Comparison of ENCODE assay signal across 17 cellular contexts in the genomic region with DNA sequence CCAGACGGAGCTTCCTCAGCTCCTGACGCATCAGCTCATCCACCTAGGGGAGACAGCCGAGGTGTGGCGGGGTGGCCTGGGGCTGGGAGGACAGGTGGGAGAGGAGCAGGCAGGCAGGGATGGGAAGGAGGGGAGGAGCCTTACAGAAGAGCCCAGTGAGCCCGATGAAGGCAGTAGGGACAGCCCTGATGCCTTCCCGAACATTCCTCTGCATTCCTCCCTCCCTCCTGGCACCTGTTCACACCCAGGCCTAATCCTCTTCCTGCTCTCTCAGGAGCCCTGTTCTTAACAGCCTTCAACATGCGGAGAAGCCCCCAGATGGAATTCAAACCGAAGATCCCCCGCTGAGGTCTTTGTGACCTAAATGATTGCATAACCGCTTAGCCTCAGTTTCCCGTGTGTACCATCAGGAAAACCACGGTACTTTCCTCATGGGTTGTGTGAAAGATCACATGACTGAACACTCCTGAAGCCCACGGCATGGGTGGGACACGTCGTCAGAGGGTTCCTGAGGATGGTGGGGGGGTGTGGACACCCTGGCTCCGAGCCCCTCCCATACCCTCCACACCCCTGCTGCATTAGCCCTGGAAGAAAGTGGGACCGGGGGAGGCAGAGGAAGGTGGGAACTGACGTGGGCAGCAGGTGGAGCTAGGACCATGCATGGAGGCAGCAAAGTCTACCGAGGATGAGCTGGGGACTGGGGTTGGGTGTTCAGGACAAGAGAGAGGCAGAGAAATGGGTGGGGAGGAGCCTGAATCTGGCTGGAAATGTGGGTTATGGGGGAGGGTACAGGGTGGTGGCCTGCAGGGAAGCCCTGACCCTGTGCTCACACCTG. TPM values are rescaled to one million over a fixed set of nuclear protein-coding genes. Genes with fewer than 3 reads are reported as not detected.
DNase-seq lines count a peak whose midpoint lies in the region; ATAC-seq, FAIRE-seq and TF ChIP-seq lines count a peak whose summit lies in the region.
"Had no signal": no experiment of that assay in that cellular context is flagged by ENCODE, and none has a peak within 500 bp of the region (broad histone marks: within the 10 kb centered on the region; RNA-seq: fewer than 3 reads in every experiment).

No MANE protein-coding gene starts in this region.

- no peak overlapping the region for H4K5ac ChIP-seq in H1 (ENCODE audit: insufficient read length, low read depth, low read length)

- H3K23me2 ChIP-seq in H1 (ENCODE audit: low read depth, low read length), result peaks cover 5% of the 10 kb centered on the region; the same call in 1 of the 2 replicates

- no peak for FAIRE-seq in H1 (lab: Jason Lieb, UNC)
- FAIRE-seq: H54 had no signal

- no peak overlapping the region for H3K4ac ChIP-seq in H1 (replicated peaks; ENCODE audit: insufficient read length, low read depth, low read length)

- TF ChIP-seq CTCF in H1 (IDR thresholded peaks at IDR 0.05; ENCODE audit: control extremely low read depth in 1 of 3, insufficient read depth in 1 of 3, low read depth in 1 of 3, low read length in 3 of 3) (no peak), osteoblast (IDR thresholded peaks at IDR 0.05; ENCODE audit: extremely low read depth, low read depth, low read length) (no peak)

- H3K36me3 ChIP-seq in H1 (ENCODE audit: control insufficient read depth in 2 of 4, insufficient read depth in 4 of 4, low read length in 3 of 4) (no peaks in the 10 kb centered on the region), osteoblast (ENCODE audit: insufficient read depth, low read length) (no peaks in the 10 kb centered on the region)
- H3K36me3 ChIP-seq: BE2C, SJCRH30 had no signal

- no peaks in the 10 kb centered on the region for H3K9me3 Mint-ChIP-seq in T-cell
- H3K9me3 Mint-ChIP-seq: CD4-positive, alpha-beta memory T cell had no signal

- POLR2A ChIA-PET in H1 (lab: Charles Lee; ENCODE audit: partially characterized antibody) (interaction anchor here (0.9 to 1.6 kb wide), 3 partner anchors 13 to 15 kb away, joined by 3 to 5 read pairs (median 4); no protein-coding TSS in a partner anchor), T-cell (lab: Charles Lee) (no interaction called here)

- H3K18ac ChIP-seq in H1 (ENCODE audit: extremely low read depth, low read length), result no peak overlapping the region

- H3K23ac ChIP-seq in H1 (ENCODE audit: insufficient read length), result no peak overlapping the region

- no peak overlapping the region for H3K27ac ChIP-seq in H1 (ENCODE audit: low read depth, low read length)
- H3K27ac ChIP-seq in osteoblast (ENCODE audit: low read depth, low read length), result no peak overlapping the region
- H3K27ac ChIP-seq: 22Rv1, PC-9, SJCRH30 had no signal

- no peak for TF ChIP-seq EP300 in H1 (IDR thresholded peaks at IDR 0.05; ENCODE audit: borderline replicate concordance in 1 of 2, low read depth in 2 of 2, low read length in 2 of 2)

- H3K36me3 Mint-ChIP-seq in T-cell, result no peaks in the 10 kb centered on the region
- H3K36me3 Mint-ChIP-seq: CD4-positive, alpha-beta memory T cell had no signal

- no peak overlapping the region for H4K91ac ChIP-seq in H1 (replicated peaks; ENCODE audit: insufficient read length, low read length)

- H3K79me1 ChIP-seq in H1 (ENCODE audit: low read depth, low read length), result no peaks in the 10 kb centered on the region

- no peak overlapping the region for H2AK5ac ChIP-seq in H1 (ENCODE audit: low read depth, low read length)

- H3K4me1 ChIP-seq in H1 (replicated peaks in 1 of 4; ENCODE audit: control insufficient read depth in 3 of 4, insufficient read depth in 4 of 4, low read length in 3 of 4), result peaks cover 0 to 12% (median 3%) of the 10 kb centered on the region in 4 experiments; a peak in 3 of 7 replicates
- H3K4me1 ChIP-seq in osteoblast (ENCODE audit: insufficient read depth, low read length), result no peaks in the 10 kb centered on the region
- H3K4me1 ChIP-seq: BE2C, SJCRH30 had no signal

- H2AFZ ChIP-seq in H1 (ENCODE audit: low read length) (no peak overlapping the region), osteoblast (ENCODE audit: low read length) (no peak overlapping the region)
- H2AFZ ChIP-seq: PC-9 had no signal

- H2BK15ac ChIP-seq in H1 (ENCODE audit: low read length), result no peak overlapping the region

- H2BK20ac ChIP-seq in H1 (ENCODE audit: low read length), result no peak overlapping the region

- H2BK12ac ChIP-seq in H1 (ENCODE audit: low read depth, low read length), result no peak overlapping the region

- H3K79me2 ChIP-seq in H1 (ENCODE audit: control insufficient read depth in 1 of 2, insufficient read depth in 2 of 2, low read length in 2 of 2), result no peaks in the 10 kb centered on the region
- no peaks in the 10 kb centered on the region for H3K79me2 ChIP-seq in osteoblast (ENCODE audit: insufficient read depth, low read length)

- WGBS in H1 (ENCODE audit: extremely low coverage in 1 of 2, insufficient coverage in 1 of 2, insufficient read length in 1 of 2, insufficient replicate concordance in 2 of 2, low coverage in 1 of 2, low lambda C conversion rate in 2 of 2, missing lambda C conversion rate in 1 of 2), 2 experiments, result 72% methylated on average over 19 of the region's 19 CpGs; no CpG with 5 or more reads in 1 of the 2 experiments

- H3K56ac ChIP-seq in H1 (replicated peaks; ENCODE audit: insufficient read length, low read depth, low read length), result no peak overlapping the region

- H3K4me3 Mint-ChIP-seq in T-cell, result no peak overlapping the region
- H3K4me3 Mint-ChIP-seq: CD4-positive, alpha-beta memory T cell had no signal

- H3K4me2 ChIP-seq in H1 (ENCODE audit: insufficient read depth in 1 of 2, low read depth in 2 of 2, low read length in 2 of 2) (no peak overlapping the region), osteoblast (ENCODE audit: insufficient read depth, low read length) (no peak overlapping the region)
- H3K4me2 ChIP-seq: PC-9 had no signal

- H3K27me3 ChIP-seq in H1 (replicated peaks in 1 of 4; ENCODE audit: control insufficient read depth in 3 of 4, extremely low read depth in 1 of 4, insufficient read depth in 3 of 4, low read length in 3 of 4) (peaks cover 0 to 13% (median 0%) of the 10 kb centered on the region in 4 experiments; a peak in 2 of 7 replicates), osteoblast (ENCODE audit: insufficient read depth, low read length) (peaks cover 29% of the 10 kb centered on the region)

- no peaks in the 10 kb centered on the region for H3K9me3 ChIP-seq in H1 (ENCODE audit: insufficient read depth in 2 of 2, low read depth in 1 of 2, low read length in 1 of 2)
- no peaks in the 10 kb centered on the region for H3K9me3 ChIP-seq in osteoblast (ENCODE audit: low read depth, low read length)
- H3K9me3 ChIP-seq: BE2C, SJCRH30 had no signal

- no peak overlapping the region for H2BK5ac ChIP-seq in H1 (ENCODE audit: low read depth, low read length)

- H3K4me3 ChIP-seq in H1 (ENCODE audit: extremely low read depth in 1 of 4, insufficient read depth in 2 of 4, low read depth in 3 of 4, low read length in 4 of 4), result no peak overlapping the region
- H3K4me3 ChIP-seq in osteoblast (ENCODE audit: insufficient read depth, low read length), result no peak overlapping the region
- H3K4me3 ChIP-seq: PC-9, SJCRH30 had no signal

- CTCF ChIA-PET in H1 (lab: Charles Lee; ENCODE audit: partially characterized antibody), result interaction anchor here (0.6 to 2.3 kb wide), 7 partner anchors 8 to 202 kb away, joined by 3 to 7 read pairs (median 4); a partner anchor contains a TSS
- CTCF ChIA-PET in T-cell (lab: Charles Lee), result no interaction called here

- no peak for TF ChIP-seq POLR2A in H1 (IDR thresholded peaks at IDR 0.05; ENCODE audit: control extremely low read depth in 1 of 2, low read depth in 2 of 2, low read length in 2 of 2)

- H3K27me3 Mint-ChIP-seq in T-cell, result peaks cover 5 to 6% of the 10 kb centered on the region in 2 donors
- H3K27me3 Mint-ChIP-seq: CD4-positive, alpha-beta memory T cell had no signal

- H4K20me1 ChIP-seq in H1 (replicated peaks in 1 of 2; ENCODE audit: control insufficient read depth in 1 of 2, insufficient read depth in 2 of 2, low read length in 2 of 2) (no peaks in the 10 kb centered on the region), osteoblast (ENCODE audit: insufficient read depth, low read length) (no peaks in the 10 kb centered on the region)

- peak; percentile 11 to 42; a peak in 3 of 4 replicates for TF ChIP-seq RAD21 in H1 (IDR thresholded peaks at IDR 0.05 in 1 of 2, conservative IDR thresholded peaks at IDR 0.05 in 1 of 2; ENCODE audit: low read depth in 2 of 2, low read length in 2 of 2)

- ATAC-seq in T-cell (replicated peaks in 1 of 4), result no peak

- peaks cover 0 to 13% (median 6%) of the 10 kb centered on the region in 3 donors for H3K4me1 Mint-ChIP-seq in T-cell

- no peak overlapping the region for H3K14ac ChIP-seq in H1 (ENCODE audit: insufficient read length)

- no peak overlapping the region for H2BK120ac ChIP-seq in H1 (replicated peaks; ENCODE audit: low read depth, low read length)

- no peak overlapping the region for H3K9ac ChIP-seq in H1 (replicated peaks in 1 of 4; ENCODE audit: extremely low read depth in 1 of 4, low read depth in 3 of 4, low read length in 3 of 4)

- peak overlapping the region; percentile 28; the same call in 1 of the 2 replicates for H4K8ac ChIP-seq in H1 (ENCODE audit: extremely low read depth, insufficient read depth, low read length)

- no peak overlapping the region for H3K27ac Mint-ChIP-seq in T-cell

- DNase-seq in NCI-H82 (lab: John Stamatoyannopoulos, UW) (peak; percentile 13), NCI-H82 treated with DMSO at 0.1 percent for 48 hours (lab: John Stamatoyannopoulos, UW; ENCODE audit: unreplicated experiment) (no peak), H1 (ENCODE audit: low read depth in 1 of 2, low spot score in 2 of 2) (no peak), osteoblast (ENCODE audit: insufficient read length, low spot score, missing footprints) (peak; percentile 85), T-cell (no peak), NCI-H510A (lab: John Stamatoyannopoulos, UW) (no peak)
- DNase-seq: BE2C; CD4-positive, alpha-beta memory T cell; NCI-H1417 treated with DMSO at 0.1 percent for 48 hours; NCI-H1930; NCI-H2171; NCI-H446; PC-9; SJCRH30 had no signal

RNA-seq across cellular contexts. Expression of a gene that starts 8.8 kb away (rescaled TPM):
- not detected in 2 replicates for total RNA-seq in H1 (2021; fragmentation: NEBNext Ultra II Directional; extraction: Animal tissue kit (Norgen Biotek cat#: 25700))
- polyA plus RNA-seq in H1 (2011; rRNA removed), result not detected in 2 replicates
- not detected for polyA plus RNA-seq in H1 (2011; cell fraction: cytosol; rRNA removed)
- not detected for polyA plus RNA-seq in H1 (2011; cell fraction: nucleus; rRNA removed)
- not detected in 4 replicates for polyA plus RNA-seq in H1 (2012, experiment 1 of 2)
- polyA plus RNA-seq in H1 (2012, experiment 2 of 2), result not detected
- not detected for polyA plus RNA-seq in H1 (2013, experiment 1 of 2)
- polyA plus RNA-seq in H1 (2013, experiment 2 of 2), result not detected
- not detected in 2 replicates for polyA minus RNA-seq in H1 (2011; rRNA and poly(A)+ RNA removed)
- not detected for polyA minus RNA-seq in H1 (2011; cell fraction: cytosol; rRNA and poly(A)+ RNA removed)
- not detected for polyA minus RNA-seq in H1 (2011; cell fraction: nucleus; rRNA and poly(A)+ RNA removed)
- total RNA-seq in osteoblast (not detected in 2 replicates), T-cell (not detected)
- total RNA-seq: CD4-positive, alpha-beta memory T cell; HT1080; PC-9; SJCRH30 had no signal
- polyA plus RNA-seq: CD4-positive, alpha-beta memory T cell had no signal

RNA-seq across cellular contexts. Expression of a gene that starts 14.5 kb away (rescaled TPM):
- total RNA-seq in H1 (2021; fragmentation: NEBNext Ultra II Directional; extraction: Animal tissue kit (Norgen Biotek cat#: 25700)), result not detected in 2 replicates
- not detected in 2 replicates for polyA plus RNA-seq in H1 (2011; rRNA removed)
- not detected for polyA plus RNA-seq in H1 (2011; cell fraction: cytosol; rRNA removed)
- not detected for polyA plus RNA-seq in H1 (2011; cell fraction: nucleus; rRNA removed)
- not detected in 4 replicates for polyA plus RNA-seq in H1 (2012, experiment 1 of 2)
- not detected for polyA plus RNA-seq in H1 (2012, experiment 2 of 2)
- not detected for polyA plus RNA-seq in H1 (2013, experiment 1 of 2)
- polyA plus RNA-seq in H1 (2013, experiment 2 of 2), result not detected
- not detected in 2 replicates for polyA minus RNA-seq in H1 (2011; rRNA and poly(A)+ RNA removed)
- not detected for polyA minus RNA-seq in H1 (2011; cell fraction: cytosol; rRNA and poly(A)+ RNA removed)
- 2.0 TPM for polyA minus RNA-seq in H1 (2011; cell fraction: nucleus; rRNA and poly(A)+ RNA removed)
- total RNA-seq in osteoblast (not detected in 2 replicates), T-cell (1 to 10 TPM; 3.1 to 7.7 (median 5.1) TPM)
- total RNA-seq: HT1080, PC-9, SJCRH30 had no signal
- polyA plus RNA-seq: CD4-positive, alpha-beta memory T cell had no signal

RNA-seq across cellular contexts. Expression of a gene that starts 28.3 kb away (rescaled TPM):
- not detected in 2 replicates for total RNA-seq in H1 (2021; fragmentation: NEBNext Ultra II Directional; extraction: Animal tissue kit (Norgen Biotek cat#: 25700))
- polyA plus RNA-seq in H1 (2011; rRNA removed), result not detected in 2 replicates
- 0.06 TPM for polyA plus RNA-seq in H1 (2011; cell fraction: cytosol; rRNA removed)
- polyA plus RNA-seq in H1 (2011; cell fraction: nucleus; rRNA removed), result 0.20 TPM
- 0.23 to 0.32 TPM in 2 of 4 replicates, not detected in the others for polyA plus RNA-seq in H1 (2012, experiment 1 of 2)
- not detected for polyA plus RNA-seq in H1 (2012, experiment 2 of 2)
- not detected for polyA plus RNA-seq in H1 (2013, experiment 1 of 2)
- polyA plus RNA-seq in H1 (2013, experiment 2 of 2), result 0.09 TPM
- polyA minus RNA-seq in H1 (2011; rRNA and poly(A)+ RNA removed), result not detected in 2 replicates
- not detected for polyA minus RNA-seq in H1 (2011; cell fraction: cytosol; rRNA and poly(A)+ RNA removed)
- 1.00 TPM for polyA minus RNA-seq in H1 (2011; cell fraction: nucleus; rRNA and poly(A)+ RNA removed)
- not detected in 2 replicates for total RNA-seq in osteoblast
- total RNA-seq in T-cell, result not detected
- total RNA-seq: CD4-positive, alpha-beta memory T cell; HT1080; PC-9 had no signal
- polyA plus RNA-seq: CD4-positive, alpha-beta memory T cell had no signal

RNA-seq across cellular contexts. Expression of a gene that starts 31.2 kb away (rescaled TPM):
- 51.0 and 55.0 TPM in 2 replicates for total RNA-seq in H1 (2021; fragmentation: NEBNext Ultra II Directional; extraction: Animal tissue kit (Norgen Biotek cat#: 25700))
- polyA plus RNA-seq in H1 (2011; rRNA removed), result 26.4 and 28.0 TPM in 2 replicates
- polyA plus RNA-seq in H1 (2011; cell fraction: cytosol; rRNA removed), result 37.0 TPM
- polyA plus RNA-seq in H1 (2011; cell fraction: nucleus; rRNA removed), result 35.9 TPM
- polyA plus RNA-seq in H1 (2012, experiment 1 of 2), result 39.3 to 51.3 TPM (median 45.8 TPM) in 4 replicates
- polyA plus RNA-seq in H1 (2012, experiment 2 of 2), result 32.1 TPM
- 25.2 TPM for polyA plus RNA-seq in H1 (2013, experiment 1 of 2)
- 22.6 TPM for polyA plus RNA-seq in H1 (2013, experiment 2 of 2)
- 48.3 and 59.3 TPM in 2 replicates for polyA minus RNA-seq in H1 (2011; rRNA and poly(A)+ RNA removed)
- 20.2 TPM for polyA minus RNA-seq in H1 (2011; cell fraction: cytosol; rRNA and poly(A)+ RNA removed)
- polyA minus RNA-seq in H1 (2011; cell fraction: nucleus; rRNA and poly(A)+ RNA removed), result 23.9 TPM
- total RNA-seq in osteoblast (55.1 and 65.9 TPM in 2 replicates), T-cell (10 to 100 TPM; 22.9 to 39.7 (median 38.8) TPM)

RNA-seq across cellular contexts. Expression of a gene that starts 36.5 kb away (rescaled TPM):
- 20.6 and 20.8 TPM in 2 replicates for total RNA-seq in H1 (2021; fragmentation: NEBNext Ultra II Directional; extraction: Animal tissue kit (Norgen Biotek cat#: 25700))
- 14.4 and 20.0 TPM in 2 replicates for polyA plus RNA-seq in H1 (2011; rRNA removed)
- 14.8 TPM for polyA plus RNA-seq in H1 (2011; cell fraction: cytosol; rRNA removed)
- 58.8 TPM for polyA plus RNA-seq in H1 (2011; cell fraction: nucleus; rRNA removed)
- 9.2 to 13.6 TPM (median 11.2 TPM) in 4 replicates for polyA plus RNA-seq in H1 (2012, experiment 1 of 2)
- polyA plus RNA-seq in H1 (2012, experiment 2 of 2), result 11.2 TPM
- 18.0 TPM for polyA plus RNA-seq in H1 (2013, experiment 1 of 2)
- 16.2 TPM for polyA plus RNA-seq in H1 (2013, experiment 2 of 2)
- 11.1 and 11.4 TPM in 2 replicates for polyA minus RNA-seq in H1 (2011; rRNA and poly(A)+ RNA removed)
- 12.2 TPM for polyA minus RNA-seq in H1 (2011; cell fraction: cytosol; rRNA and poly(A)+ RNA removed)
- polyA minus RNA-seq in H1 (2011; cell fraction: nucleus; rRNA and poly(A)+ RNA removed), result 30.6 TPM
- total RNA-seq in osteoblast, result 77.5 and 83.2 TPM in 2 replicates
- 10 to 100 TPM; 34.2 to 66.1 (median 64.1) TPM for total RNA-seq in T-cell

Comparison
In these comparisons a context has a peak if more than half of its experiments do, and no peak if none do; other contexts are left out.
1. DNase-seq: peak in NCI-H82 (single experiment) and osteoblast (single experiment); none in NCI-H82 treated with DMSO at 0.1 percent for 48 hours (single experiment), H1 (0 of 2), T-cell (0 of 34) and NCI-H510A (single experiment).